In genomic region chr3:58672880-58673279, GRCh38 we compare ENCODE assay signal across 15 cellular contexts. TPM values are rescaled to one million over a fixed set of nuclear protein-coding genes. Genes with fewer than 3 reads are reported as not detected.
DNase-seq lines count a peak whose midpoint lies in the region; ATAC-seq and TF ChIP-seq lines count a peak whose summit lies in the region.
"Had no signal": no experiment of that assay in that cellular context is flagged by ENCODE, and none has a peak within 500 bp of the region (broad histone marks: within the 10 kb centered on the region; RNA-seq: fewer than 3 reads in every experiment).

No MANE protein-coding gene starts in this region.

- BruUV-seq in A673 (replicated peaks; lab: Mats Ljungman, UMichigan): no TSS peak

- peaks cover 5% of the 10 kb centered on the region for H3K27me3 ChIP-seq in A673 (replicated peaks; ENCODE audit: insufficient read depth, low read depth, low read length, poor library complexity)

- TF ChIP-seq CTCF in VCaP (conservative IDR thresholded peaks at IDR 0.05) (no peak), A673 (conservative IDR thresholded peaks at IDR 0.05; ENCODE audit: low read depth, low read length) (no peak)

- H3K4me3 Mint-ChIP-seq in activated CD8-positive, alpha-beta memory T cell treated with anti-CD3 and anti-CD28 coated beads, Interleukin-2, amount 10 ng/mL, durations not matched to agents 7 days and 5 days: no peak overlapping the region
- no peak overlapping the region for H3K4me3 Mint-ChIP-seq in stimulated activated memory B cell treated with anti-CD40 and anti-IgM and Interleukin-4, amounts not matched to agents 10 μg/mL and 1 μg/mL and 100 μg/mL, for 72 hours
- H3K4me3 Mint-ChIP-seq: B cell; CD4-positive, alpha-beta T cell; IgD-negative memory B cell had no signal

- intact Hi-C loops in A673 (cut with micrococcal nuclease; ENCODE audit: unreplicated experiment): no loop called here

- no peaks in the 10 kb centered on the region for H3K9me3 ChIP-seq in A673 (ENCODE audit: low read depth, low read length, poor library complexity, severe bottlenecking)
- H3K9me3 ChIP-seq: Caco-2 had no signal

- ATAC-seq in activated CD8-positive, alpha-beta memory T cell treated with anti-CD3 and anti-CD28 coated beads, Interleukin-2, amount 10 ng/mL, durations not matched to agents 7 days and 5 days: no peak
- peak; percentile 51 for ATAC-seq in stimulated activated memory B cell treated with anti-CD40 and anti-IgM and Interleukin-4, amounts not matched to agents 10 μg/mL and 1 μg/mL and 100 μg/mL, for 72 hours
- no peak for ATAC-seq in GM21529 (IDR thresholded peaks at IDR 0.05; ENCODE audit: unreplicated experiment)

- no peaks in the 10 kb centered on the region for H3K4me1 ChIP-seq in A673 (ENCODE audit: insufficient read depth, low read length, poor library complexity, severe bottlenecking)

- H3K4me3 ChIP-seq in A673 (ENCODE audit: low read depth, low read length, poor library complexity, severe bottlenecking): no peak overlapping the region
- H3K4me3 ChIP-seq: GM23248 had no signal

- no peaks in the 10 kb centered on the region for H3K9me3 Mint-ChIP-seq in activated CD8-positive, alpha-beta memory T cell treated with anti-CD3 and anti-CD28 coated beads, Interleukin-2, amount 10 ng/mL, durations not matched to agents 7 days and 5 days (ENCODE audit: low read depth)
- H3K9me3 Mint-ChIP-seq in stimulated activated memory B cell treated with anti-CD40 and anti-IgM and Interleukin-4, amounts not matched to agents 10 μg/mL and 1 μg/mL and 100 μg/mL, for 72 hours: peaks cover 6% of the 10 kb centered on the region

- peaks cover 22% of the 10 kb centered on the region for H3K27me3 Mint-ChIP-seq in activated CD8-positive, alpha-beta memory T cell treated with anti-CD3 and anti-CD28 coated beads, Interleukin-2, amount 10 ng/mL, durations not matched to agents 7 days and 5 days
- peaks cover 35% of the 10 kb centered on the region for H3K27me3 Mint-ChIP-seq in stimulated activated memory B cell treated with anti-CD40 and anti-IgM and Interleukin-4, amounts not matched to agents 10 μg/mL and 1 μg/mL and 100 μg/mL, for 72 hours

- CTCF ChIA-PET in activated CD8-positive, alpha-beta memory T cell treated with anti-CD3 and anti-CD28 coated beads, Interleukin-2, amount 10 ng/mL, durations not matched to agents 7 days and 5 days (lab: Charles Lee): no interaction called here
- CTCF ChIA-PET in A673 (lab: Charles Lee): no interaction called here

- no peaks in the 10 kb centered on the region for H3K36me3 ChIP-seq in A673 (ENCODE audit: insufficient read depth, low read length, poor library complexity, severe bottlenecking)

- DNase-seq in activated CD8-positive, alpha-beta memory T cell treated with anti-CD3 and anti-CD28 coated beads, Interleukin-2, amount 10 ng/mL, durations not matched to agents 7 days and 5 days: peak; percentile 21
- no peak for DNase-seq in activated CD8-positive, alpha-beta memory T cell treated with anti-CD3 and anti-CD28 coated beads, Interleukin-2, amount 50 U/mL, for 48 hours
- no peak for DNase-seq in A673 (ENCODE audit: low spot score)
- DNase-seq in stimulated activated CD4-positive, alpha-beta T cell treated with anti-CD3 and anti-CD28 coated beads, Interleukin-4, amount 100 ng/mL, for 4 hours: no peak
- DNase-seq: Caco-2; CD4-positive, alpha-beta T cell; GM23248; HCEC 1CT had no signal

- no peaks in the 10 kb centered on the region for H3K36me3 Mint-ChIP-seq in activated CD8-positive, alpha-beta memory T cell treated with anti-CD3 and anti-CD28 coated beads, Interleukin-2, amount 10 ng/mL, durations not matched to agents 7 days and 5 days
- H3K36me3 Mint-ChIP-seq in stimulated activated memory B cell treated with anti-CD40 and anti-IgM and Interleukin-4, amounts not matched to agents 10 μg/mL and 1 μg/mL and 100 μg/mL, for 72 hours: no peaks in the 10 kb centered on the region
- H3K36me3 Mint-ChIP-seq: IgD-negative memory B cell had no signal

- peak overlapping the region; percentile 96 for H3K27ac ChIP-seq in VCaP
- no peak overlapping the region for H3K27ac ChIP-seq in A673 (ENCODE audit: low read depth, low read length, poor library complexity, severe bottlenecking)
- H3K27ac ChIP-seq: 22Rv1, C4-2B, GM23248 had no signal

- H3K4me1 Mint-ChIP-seq in activated CD8-positive, alpha-beta memory T cell treated with anti-CD3 and anti-CD28 coated beads, Interleukin-2, amount 10 ng/mL, durations not matched to agents 7 days and 5 days: no peaks in the 10 kb centered on the region
- no peaks in the 10 kb centered on the region for H3K4me1 Mint-ChIP-seq in stimulated activated memory B cell treated with anti-CD40 and anti-IgM and Interleukin-4, amounts not matched to agents 10 μg/mL and 1 μg/mL and 100 μg/mL, for 72 hours
- H3K4me1 Mint-ChIP-seq: B cell, IgD-negative memory B cell had no signal

- POLR2A ChIA-PET in A673 (lab: Charles Lee; ENCODE audit: low non-redundant PET): no interaction called here

- no peak overlapping the region for H3K27ac Mint-ChIP-seq in activated CD8-positive, alpha-beta memory T cell treated with anti-CD3 and anti-CD28 coated beads, Interleukin-2, amount 10 ng/mL, durations not matched to agents 7 days and 5 days
- no peak overlapping the region for H3K27ac Mint-ChIP-seq in stimulated activated memory B cell treated with anti-CD40 and anti-IgM and Interleukin-4, amounts not matched to agents 10 μg/mL and 1 μg/mL and 100 μg/mL, for 72 hours
- H3K27ac Mint-ChIP-seq: B cell; CD4-positive, alpha-beta T cell; IgD-negative memory B cell had no signal

RNA-seq across cellular contexts. Expression of gene FAM3D, which starts 6.3 kb away (rescaled TPM):
- total RNA-seq in activated CD8-positive, alpha-beta memory T cell treated with anti-CD3 and anti-CD28 coated beads, Interleukin-2, amount 10 ng/mL, durations not matched to agents 7 days and 5 days: not detected
- not detected in 2 replicates for total RNA-seq in A673 (2021)
- total RNA-seq: B cell; Caco-2; CD4-positive, alpha-beta T cell; GM23248 had no signal
